Comparison of ENCODE assay signal across 22 cellular contexts in the genomic region with DNA sequence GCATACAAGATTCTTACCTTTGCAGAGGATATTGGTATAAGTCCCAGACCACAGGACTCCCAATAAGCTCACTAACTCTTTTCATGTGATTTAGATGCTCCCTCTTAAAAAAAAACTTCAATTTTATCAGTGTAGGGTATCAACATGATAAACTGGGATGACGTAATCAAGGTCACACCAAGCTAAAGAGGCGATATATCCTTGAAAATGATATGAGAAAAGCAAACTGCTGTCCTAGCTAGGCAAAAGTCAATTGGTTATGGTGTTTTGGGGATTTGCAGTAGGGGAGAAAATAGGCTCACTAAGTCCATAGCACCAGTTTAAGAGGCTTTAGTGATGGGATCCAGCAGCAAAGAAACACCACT.
DNase-seq lines count a peak whose midpoint lies in the region; ATAC-seq, FAIRE-seq and TF ChIP-seq lines count a peak whose summit lies in the region.
"Had no signal": no experiment of that assay in that cellular context is flagged by ENCODE, and none has a peak within 500 bp of the region (broad histone marks: within the 10 kb centered on the region; RNA-seq: fewer than 3 reads in every experiment).

No MANE protein-coding gene starts in this region.

- H3K36me3 ChIP-seq in K562 (ENCODE audit: control insufficient read depth, insufficient read depth, low read length) (no peaks in the 10 kb centered on the region), mesenchymal stem cell (ENCODE audit: control insufficient read depth in 1 of 2, insufficient read depth in 2 of 2, low read depth in 1 of 2, low read length in 2 of 2) (no peaks in the 10 kb centered on the region)

- no peaks in the 10 kb centered on the region for H3K79me2 ChIP-seq in K562 (ENCODE audit: control insufficient read depth, insufficient read depth, low read length)

- H2AFZ ChIP-seq in K562 (ENCODE audit: low read depth, low read length) (no peak overlapping the region), mesenchymal stem cell (ENCODE audit: low read depth, low read length) (no peak overlapping the region)
- H2AFZ ChIP-seq: GM23248 had no signal

- peak overlapping the region in 1 of 4 donors; percentile 31 for H3K4me3 Mint-ChIP-seq in IgD-negative memory B cell
- H3K4me3 Mint-ChIP-seq: CD8-positive, alpha-beta T cell had no signal

- H3K4me1 ChIP-seq in K562 (replicated peaks in 1 of 2; ENCODE audit: control insufficient read depth in 2 of 2, insufficient read depth in 2 of 2, low read length in 2 of 2) (no peaks in the 10 kb centered on the region), mesenchymal stem cell (ENCODE audit: control insufficient read depth, insufficient read depth, low read depth, low read length) (peaks cover 7% of the 10 kb centered on the region)

- peak overlapping the region in 1 of 2 experiments; percentile 24 for H3K4ac ChIP-seq in mesenchymal stem cell (ENCODE audit: low read depth in 1 of 2, low read length in 2 of 2)

- no peak for TF ChIP-seq POLR2A in K562 (conservative IDR thresholded peaks at IDR 0.05)

- peaks cover 1% of the 10 kb centered on the region for H3K79me1 ChIP-seq in mesenchymal stem cell (replicated peaks; ENCODE audit: low read length, poor library complexity, severe bottlenecking)

- DNase-seq in D721Med (ENCODE audit: insufficient read length, low spot score) (no peak), K562 (ENCODE audit: extremely low read depth in 1 of 4, low spot score in 3 of 4) (no peak), DMS79 (lab: John Stamatoyannopoulos, UW) (no peak), NCI-H226 (no peak), GM03348 (ENCODE audit: low spot score) (no peak), mesenchymal stem cell (no peak)
- DNase-seq: AML-193; CD8-positive, alpha-beta T cell; DMS153; GM23248; HCEC 1CT; Kasumi-1; NCI-H1417; NCI-H187 treated with DMSO at 0.1 percent for 48 hours; NCI-H2107; NCI-H69; SHP77 treated with DMSO at 0.1 percent for 48 hours; SW 1271 had no signal

- no peak overlapping the region for H3K14ac ChIP-seq in mesenchymal stem cell (ENCODE audit: low read length in 2 of 2)

- TF ChIP-seq CTCF in D721Med (IDR thresholded peaks at IDR 0.05; ENCODE audit: insufficient read depth, missing control alignments) = no peak
- TF ChIP-seq CTCF in K562 (IDR thresholded peaks at IDR 0.05 in 2 of 3, conservative IDR thresholded peaks at IDR 0.05 in 1 of 3; ENCODE audit: insufficient read depth in 2 of 3, low read depth in 1 of 3, low read length in 3 of 3) = no peak

- no peaks in the 10 kb centered on the region for H3K9me1 ChIP-seq in K562 (ENCODE audit: control insufficient read depth, insufficient read depth, low read length)

- H4K20me1 ChIP-seq in K562 (replicated peaks; ENCODE audit: control insufficient read depth, insufficient read depth, low read length) = no peaks in the 10 kb centered on the region

- H3K9ac ChIP-seq in K562 (ENCODE audit: insufficient read depth in 1 of 2, low read depth in 2 of 2, low read length in 2 of 2) = no peak overlapping the region
- H3K9ac ChIP-seq in mesenchymal stem cell (ENCODE audit: low read length) = no peak overlapping the region
- H3K9ac ChIP-seq: GM23248 had no signal

- H3K18ac ChIP-seq in mesenchymal stem cell (ENCODE audit: low read depth in 1 of 2, low read length in 2 of 2) = no peak overlapping the region

- TF ChIP-seq RAD21 in K562 (CRISPR knock-in tag; conservative IDR thresholded peaks at IDR 0.05 in 1 of 2, IDR thresholded peaks at IDR 0.05 in 1 of 2) = no peak

- H3K36me3 Mint-ChIP-seq in IgD-negative memory B cell = peaks cover 4% of the 10 kb centered on the region
- H3K36me3 Mint-ChIP-seq: CD8-positive, alpha-beta T cell had no signal

- H2BK12ac ChIP-seq in mesenchymal stem cell (ENCODE audit: low read length in 2 of 2) = no peak overlapping the region

- in situ Hi-C loops in K562 (cut with MboI) = no loop called here

- FAIRE-seq in D721Med (lab: Jason Lieb, UNC) = peak; percentile 55
- no peak for FAIRE-seq in K562 (lab: Jason Lieb, UNC)

- H3K9me3 ChIP-seq in K562 (replicated peaks; ENCODE audit: control insufficient read depth, insufficient read depth, low read depth, low read length) (no peaks in the 10 kb centered on the region), mesenchymal stem cell (ENCODE audit: control insufficient read depth, low read length) (no peaks in the 10 kb centered on the region)

- 4% methylated on average over 2 of the region's 2 CpGs for WGBS in K562 (ENCODE audit: insufficient coverage, low coverage, missing lambda C conversion rate)
- WGBS in mesenchymal stem cell = 96% methylated on average over 2 of the region's 2 CpGs

- intact Hi-C loops in K562 (cut with micrococcal nuclease) = no loop called here

- H3K27me3 Mint-ChIP-seq in IgD-negative memory B cell = no peaks in the 10 kb centered on the region

- H3K27me3 ChIP-seq in K562 (ENCODE audit: control insufficient read depth in 2 of 2, insufficient read depth in 2 of 2, low read length in 2 of 2) = no peaks in the 10 kb centered on the region
- no peaks in the 10 kb centered on the region for H3K27me3 ChIP-seq in mesenchymal stem cell (ENCODE audit: control insufficient read depth in 1 of 2, insufficient read depth in 1 of 2, low read length in 2 of 2)

- no peak overlapping the region for H4K91ac ChIP-seq in mesenchymal stem cell (ENCODE audit: low read length)

- H4K8ac ChIP-seq in mesenchymal stem cell (ENCODE audit: low read length) = no peak overlapping the region

- no peak overlapping the region for H2BK15ac ChIP-seq in mesenchymal stem cell (ENCODE audit: low read depth, poor library complexity, severe bottlenecking)

- POLR2A ChIA-PET in K562 (lab: Yijun Ruan, JAX) = no interaction called here

- no peak overlapping the region for H2AK5ac ChIP-seq in mesenchymal stem cell (ENCODE audit: low read length, severe bottlenecking)

- H2BK5ac ChIP-seq in mesenchymal stem cell (ENCODE audit: low read depth, low read length, poor library complexity, severe bottlenecking) = no peak overlapping the region

- CTCF ChIA-PET in K562 (lab: Yijun Ruan, JAX; ENCODE audit: low intra/inter-chr PET ratio) = no interaction called here

- no peaks in the 10 kb centered on the region for H3K9me3 Mint-ChIP-seq in IgD-negative memory B cell
- H3K9me3 Mint-ChIP-seq: CD8-positive, alpha-beta T cell had no signal

- H3K4me3 ChIP-seq in K562 (no peak overlapping the region), mesenchymal stem cell (ENCODE audit: insufficient read depth in 1 of 2, low read depth in 1 of 2, low read length in 2 of 2) (no peak overlapping the region)
- H3K4me3 ChIP-seq: GM23248, SK-N-MC had no signal

- peaks cover 0 to 13% (median 12%) of the 10 kb centered on the region in 3 donors for H3K4me1 Mint-ChIP-seq in IgD-negative memory B cell

- no TSS peak for BruUV-seq in K562 (replicated peaks; lab: Mats Ljungman, UMichigan)

- no peak overlapping the region for H2BK120ac ChIP-seq in mesenchymal stem cell (ENCODE audit: low read depth, low read length)

- ATAC-seq in GM19351 (IDR thresholded peaks at IDR 0.05; ENCODE audit: unreplicated experiment) (peak; percentile 9), K562 (no peak)
- ATAC-seq: CD8-positive, alpha-beta T cell had no signal

- no peak for TF ChIP-seq EP300 in K562 (IDR thresholded peaks at IDR 0.05; ENCODE audit: low read length)

- peak overlapping the region in 2 of 3 donors; percentile 29 to 75 for H3K27ac Mint-ChIP-seq in IgD-negative memory B cell
- H3K27ac Mint-ChIP-seq: CD8-positive, alpha-beta T cell had no signal

- no peak overlapping the region for H3K23ac ChIP-seq in mesenchymal stem cell (ENCODE audit: low read length in 2 of 2)

- H3K27ac ChIP-seq in K562 (ENCODE audit: extremely low read depth, low read depth, low read length) = no peak overlapping the region
- H3K27ac ChIP-seq in mesenchymal stem cell (ENCODE audit: low read length, poor library complexity, severe bottlenecking) = no peak overlapping the region
- H3K27ac ChIP-seq: GM23248, RWPE1, SK-N-MC had no signal

- H3K4me2 ChIP-seq in K562 (ENCODE audit: insufficient read depth, low read length) = no peak overlapping the region
- H3K4me2 ChIP-seq in mesenchymal stem cell (ENCODE audit: low read length, poor library complexity, severe bottlenecking) = no peak overlapping the region

TF ChIP-seq in K562, 482 proteins besides CTCF, POLR2A, EP300 and RAD21:
- TF ChIP-seq, protein P1, sequence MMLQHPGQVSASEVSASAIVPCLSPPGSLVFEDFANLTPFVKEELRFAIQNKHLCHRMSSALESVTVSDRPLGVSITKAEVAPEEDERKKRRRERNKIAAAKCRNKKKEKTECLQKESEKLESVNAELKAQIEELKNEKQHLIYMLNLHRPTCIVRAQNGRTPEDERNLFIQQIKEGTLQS (IDR thresholded peaks at IDR 0.05) = peak; percentile 47
- TF ChIP-seq, protein P1 (CRISPR knock-in tag; conservative IDR thresholded peaks at IDR 0.05) = no peak
- TF ChIP-seq, protein P2, sequence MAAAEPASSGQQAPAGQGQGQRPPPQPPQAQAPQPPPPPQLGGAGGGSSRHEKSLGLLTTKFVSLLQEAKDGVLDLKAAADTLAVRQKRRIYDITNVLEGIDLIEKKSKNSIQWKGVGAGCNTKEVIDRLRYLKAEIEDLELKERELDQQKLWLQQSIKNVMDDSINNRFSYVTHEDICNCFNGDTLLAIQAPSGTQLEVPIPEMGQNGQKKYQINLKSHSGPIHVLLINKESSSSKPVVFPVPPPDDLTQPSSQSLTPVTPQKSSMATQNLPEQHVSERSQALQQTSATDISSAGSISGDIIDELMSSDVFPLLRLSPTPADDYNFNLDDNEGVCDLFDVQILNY (CRISPR knock-in tag; IDR thresholded peaks at IDR 0.05) = no peak
